In genomic region chr13:71285700-71286099, GRCh38 we compare ENCODE assay signal across 15 cellular contexts.
DNase-seq lines count a peak whose midpoint lies in the region; ATAC-seq and TF ChIP-seq lines count a peak whose summit lies in the region.
"Had no signal": no experiment of that assay in that cellular context is flagged by ENCODE, and none has a peak within 500 bp of the region (broad histone marks: within the 10 kb centered on the region; RNA-seq: fewer than 3 reads in every experiment).

No MANE protein-coding gene starts in this region.

- H3K4me3 ChIP-seq in hepatocyte (no peak overlapping the region), smooth muscle cell (no peak overlapping the region), Peyer's patch (no peak overlapping the region)
- H3K4me3 ChIP-seq: A549, gastroesophageal sphincter, upper lobe of left lung had no signal

- H3K4me1 ChIP-seq in hepatocyte (ENCODE audit: insufficient read depth): no peaks in the 10 kb centered on the region
- no peaks in the 10 kb centered on the region for H3K4me1 ChIP-seq in smooth muscle cell (ENCODE audit: low read depth)
- no peaks in the 10 kb centered on the region for H3K4me1 ChIP-seq in Peyer's patch
- H3K4me1 ChIP-seq: A549, gastroesophageal sphincter, upper lobe of left lung had no signal

- H3F3A ChIP-seq in smooth muscle cell (ENCODE audit: low read depth): no peaks in the 10 kb centered on the region

- H3K27me3 ChIP-seq in hepatocyte: no peaks in the 10 kb centered on the region
- no peaks in the 10 kb centered on the region for H3K27me3 ChIP-seq in smooth muscle cell (ENCODE audit: low read depth)
- no peaks in the 10 kb centered on the region for H3K27me3 ChIP-seq in Peyer's patch
- H3K27me3 ChIP-seq: gastroesophageal sphincter, upper lobe of left lung had no signal

- peak; percentile 3 for TF ChIP-seq CTCF in hepatocyte (IDR thresholded peaks at IDR 0.05; ENCODE audit: poor library complexity)
- no peak for TF ChIP-seq CTCF in smooth muscle cell (IDR thresholded peaks at IDR 0.05; ENCODE audit: borderline replicate concordance, insufficient read depth, poor library complexity, severe bottlenecking)
- TF ChIP-seq CTCF in Peyer's patch (IDR thresholded peaks at IDR 0.05): peak in 3 of 6 experiments; percentile 12 to 41 (median 24)

- TF ChIP-seq POLR2A in Peyer's patch (IDR thresholded peaks at IDR 0.05): no peak

- no peaks in the 10 kb centered on the region for H4K20me1 ChIP-seq in hepatocyte (ENCODE audit: insufficient read depth, poor library complexity, severe bottlenecking)
- no peaks in the 10 kb centered on the region for H4K20me1 ChIP-seq in smooth muscle cell (ENCODE audit: low read depth)

- H2AFZ ChIP-seq in hepatocyte (no peak overlapping the region), smooth muscle cell (ENCODE audit: low read depth) (no peak overlapping the region)

- no peaks in the 10 kb centered on the region for H3K36me3 ChIP-seq in hepatocyte (replicated peaks; ENCODE audit: insufficient read depth, low read depth)
- no peaks in the 10 kb centered on the region for H3K36me3 ChIP-seq in smooth muscle cell (ENCODE audit: low read depth)
- H3K36me3 ChIP-seq in Peyer's patch: no peaks in the 10 kb centered on the region
- H3K36me3 ChIP-seq: gastroesophageal sphincter, upper lobe of left lung had no signal

- no peak overlapping the region for H3K27ac ChIP-seq in hepatocyte
- no peak overlapping the region for H3K27ac ChIP-seq in smooth muscle cell (ENCODE audit: low read depth)
- H3K27ac ChIP-seq in Peyer's patch: no peak overlapping the region
- H3K27ac ChIP-seq: A549, gastroesophageal sphincter, upper lobe of left lung had no signal

- WGBS in hepatocyte (ENCODE audit: low lambda C conversion rate, missing lambda C conversion rate): 93% methylated on average over 1 of the region's 1 CpG
- 92% methylated on average over 1 of the region's 1 CpG for WGBS in smooth muscle cell (ENCODE audit: low lambda C conversion rate)

- peak; percentile 57 for ATAC-seq in GM19023 (IDR thresholded peaks at IDR 0.05; ENCODE audit: unreplicated experiment)
- ATAC-seq: A549, gastroesophageal sphincter, left colon, T-cell had no signal

- H3K79me2 ChIP-seq in hepatocyte (no peaks in the 10 kb centered on the region), smooth muscle cell (ENCODE audit: low read depth) (no peaks in the 10 kb centered on the region)

- H3K4me2 ChIP-seq in hepatocyte (no peak overlapping the region), smooth muscle cell (no peak overlapping the region)
- H3K4me2 ChIP-seq: A549 had no signal

- H3K9me2 ChIP-seq in hepatocyte (replicated peaks; ENCODE audit: insufficient read depth): no peaks in the 10 kb centered on the region

- DNase-seq in NCI-H526 (lab: John Stamatoyannopoulos, UW) (peak; percentile 18 to 39), NCI-H526 treated with DMSO at 0.1 percent for 48 hours (lab: John Stamatoyannopoulos, UW) (no peak), NAMALWA (ENCODE audit: low spot score) (peak; percentile 43), hepatocyte (ENCODE audit: low spot score) (no peak), NCI-H2171 (lab: John Stamatoyannopoulos, UW) (no peak), smooth muscle cell (lab: John Stamatoyannopoulos, UW; ENCODE audit: unreplicated experiment) (no peak), Peyer's patch (no peak)
- DNase-seq: DMS153, left colon, NCI-H146, upper lobe of left lung had no signal

- H3K9me3 ChIP-seq in hepatocyte (ENCODE audit: low read depth): no peaks in the 10 kb centered on the region
- no peaks in the 10 kb centered on the region for H3K9me3 ChIP-seq in smooth muscle cell (replicated peaks; ENCODE audit: low read depth)
- no peaks in the 10 kb centered on the region for H3K9me3 ChIP-seq in Peyer's patch
- H3K9me3 ChIP-seq: A549, gastroesophageal sphincter, upper lobe of left lung had no signal

- H3K9ac ChIP-seq in smooth muscle cell (ENCODE audit: low read depth): no peak overlapping the region

Comparison
In these comparisons a context has a peak if more than half of its experiments do, and no peak if none do; other contexts are left out.
1. DNase-seq: peak in NCI-H526 (2 of 2) and NAMALWA (single experiment); none in NCI-H526 treated with DMSO at 0.1 percent for 48 hours (single experiment), hepatocyte (single experiment), NCI-H2171 (single experiment), smooth muscle cell (single experiment) and Peyer's patch (0 of 3).